1 cellular context compared by ENCODE assay signal in genomic region chr5:173887610-173888472, GRCh38.
TF ChIP-seq lines count a peak whose summit lies in the region.

Gene CPEB4, plus strand, starts transcription at chr5:173888349. Its CDS starts 1,385 bp downstream, at chr5:173889734.

TF ChIP-seq in HepG2, 621 proteins besides CTCF, POLR2A, EP300 and RAD21 (continued from another document):
- TF ChIP-seq STAT5B (CRISPR knock-in tag; IDR thresholded peaks at IDR 0.05), result no peak
- TF ChIP-seq ZNF280D (CRISPR knock-in tag; IDR thresholded peaks at IDR 0.05), result peak; percentile 65
- no peak for TF ChIP-seq ATRX (CRISPR knock-in tag; IDR thresholded peaks at IDR 0.05; ENCODE audit: borderline replicate concordance)
- TF ChIP-seq PLSCR1 (CRISPR knock-in tag; IDR thresholded peaks at IDR 0.05; ENCODE audit: borderline replicate concordance), result no peak
- peak; percentile 80; the same call in 1 of the 2 replicates for TF ChIP-seq YEATS4 (CRISPR knock-in tag; IDR thresholded peaks at IDR 0.05; ENCODE audit: borderline replicate concordance)
- peak; percentile 36; the same call in 1 of the 2 replicates for TF ChIP-seq MTA1 (CRISPR knock-in tag; IDR thresholded peaks at IDR 0.05; ENCODE audit: borderline replicate concordance)
- no peak for TF ChIP-seq ELK4 (CRISPR knock-in tag; IDR thresholded peaks at IDR 0.05; ENCODE audit: borderline replicate concordance)
